Comparison of ENCODE assay signal across 25 cellular contexts in genomic region chr11:791658-792534, GRCh38. TPM values are rescaled to one million over a fixed set of nuclear protein-coding genes. Genes with fewer than 3 reads are reported as not detected.
"Had no signal": no experiment of that assay in that cellular context is flagged by ENCODE, and none has a peak within 500 bp of the region (broad histone marks: within the 10 kb centered on the region; RNA-seq: fewer than 3 reads in every experiment).

No MANE protein-coding gene starts in this region.

- H3K27ac Mint-ChIP-seq: activated CD8-positive, alpha-beta T cell treated with anti-CD3 and anti-CD28 coated beads, Interleukin-2, amount 10 ng/mL, durations not matched to agents 7 days and 5 days; T-helper 1 cell treated with Interleukin-12 subunit alpha and Interleukin-12 subunit beta and Interleukin-4 antibody, amounts not matched to agents 30 μg/mL and 1 μg/mL, for 36 hours had no signal

- H3K4me3 ChIP-seq: ascending aorta, body of pancreas, Peyer's patch had no signal

- H3K9me3 Mint-ChIP-seq: activated naive CD4-positive, alpha-beta T cell treated with anti-CD3 and anti-CD28 coated beads, Interleukin-2, amount 50 U/mL, for 72 hours; activated naive CD8-positive, alpha-beta T cell treated with anti-CD3 and anti-CD28 coated beads, Interleukin-2, amount 50 U/mL, for 24 hours; central memory CD8-positive, alpha-beta T cell; T-helper 1 cell treated with Interleukin-12 subunit alpha and Interleukin-12 subunit beta and Interleukin-4 antibody, amounts not matched to agents 30 μg/mL and 1 μg/mL, for 36 hours; WTC11 had no signal

- H3K27me3 Mint-ChIP-seq: central memory CD8-positive, alpha-beta T cell had no signal

- H3K4me3 Mint-ChIP-seq: activated CD8-positive, alpha-beta T cell treated with anti-CD3 and anti-CD28 coated beads, Interleukin-2, amount 10 ng/mL, durations not matched to agents 7 days and 5 days; activated naive CD8-positive, alpha-beta T cell treated with anti-CD3 and anti-CD28 coated beads, Interleukin-2, amount 50 U/mL, for 24 hours; T-helper 1 cell treated with Interleukin-12 subunit alpha and Interleukin-12 subunit beta and Interleukin-4 antibody, amounts not matched to agents 30 μg/mL and 1 μg/mL, for 36 hours; WTC11 had no signal

- ATAC-seq: activated CD8-positive, alpha-beta T cell treated with anti-CD3 and anti-CD28 coated beads, Interleukin-2, amount 10 ng/mL, durations not matched to agents 7 days and 5 days; activated naive CD4-positive, alpha-beta T cell treated with anti-CD3 and anti-CD28 coated beads, Interleukin-2, amount 50 U/mL, for 72 hours; activated naive CD8-positive, alpha-beta T cell treated with anti-CD3 and anti-CD28 coated beads, Interleukin-2, amount 50 U/mL, for 24 hours; body of pancreas had no signal

- H3K27me3 ChIP-seq: body of pancreas had no signal

- H3K9me3 ChIP-seq: ascending aorta, body of pancreas, Peyer's patch had no signal

- DNase-seq: activated CD4-positive, alpha-beta T cell treated with anti-CD3 and anti-CD28 coated beads for 48 hours; activated CD4-positive, alpha-beta T cell treated with anti-CD3 and anti-CD28 coated beads, Interleukin-2, amount 50 U/mL, for 4 hours; activated CD4-positive, CD25-positive, alpha-beta regulatory T cell treated with anti-CD3 and anti-CD28 coated beads, Interleukin-2, amount 50 U/mL, for 72 hours; activated CD8-positive, alpha-beta memory T cell treated with anti-CD3 and anti-CD28 coated beads, Interleukin-2, amount 50 U/mL, for 48 hours; activated CD8-positive, alpha-beta T cell treated with anti-CD3 and anti-CD28 coated beads, Interleukin-2, amount 10 ng/mL, durations not matched to agents 7 days and 5 days; activated effector memory CD4-positive, alpha-beta T cell treated with anti-CD3 and anti-CD28 coated beads, Interleukin-2, amount 50 U/mL, for 16 hours; activated naive CD4-positive, alpha-beta T cell treated with Interleukin-2 at 50 U/mL for 16 hours; activated naive CD8-positive, alpha-beta T cell treated with anti-CD3 and anti-CD28 coated beads, Interleukin-2, amount 50 U/mL, for 24 hours; activated T-cell treated with anti-CD3 and anti-CD28 coated beads, Interleukin-2, amount 50 U/mL, for 1 hour; amniotic stem cell; body of pancreas; Kasumi-1; KBM-7; NCI-H1048; NCI-H2029 treated with DMSO at 0.1 percent for 48 hours; NCI-H345; NCI-H82; OCI-M1; Peyer's patch; SHP77 treated with DMSO at 0.1 percent for 48 hours had no signal

- H3K36me3 Mint-ChIP-seq: activated naive CD4-positive, alpha-beta T cell treated with anti-CD3 and anti-CD28 coated beads, Interleukin-2, amount 50 U/mL, for 72 hours; WTC11 had no signal

- H3K27ac ChIP-seq: ascending aorta, body of pancreas, Peyer's patch had no signal

RNA-seq across cellular contexts. Expression of gene CEND1, which starts 2.0 kb away (rescaled TPM):
- total RNA-seq: ascending aorta, Peyer's patch had no signal
